ENCODE assay signal across 16 cellular contexts in genomic region chr18:35564795-35565453, GRCh38. TPM values are rescaled to one million over a fixed set of nuclear protein-coding genes. Genes with fewer than 3 reads are reported as not detected.
A peak's percentile ranks its signal among the peaks of the same experiment; 100 is the strongest.
DNase-seq lines count a peak whose midpoint lies in the region; ATAC-seq and TF ChIP-seq lines count a peak whose summit lies in the region.
"Had no signal": no experiment of that assay in that cellular context is flagged by ENCODE, and none has a peak within 500 bp of the region (broad histone marks: within the 10 kb centered on the region; RNA-seq: fewer than 3 reads in every experiment).

No MANE protein-coding gene starts in this region.

- H3K4me3 Mint-ChIP-seq in stimulated activated naive B cell treated with anti-CD40 and anti-IgM and Interleukin-4, amounts not matched to agents 10 μg/mL and 1 μg/mL and 100 μg/mL, for 72 hours: peak overlapping the region; percentile 18 to 54
- no peak overlapping the region for H3K4me3 Mint-ChIP-seq in activated T-cell treated with anti-CD3 and anti-CD28 coated beads, Interleukin-2, amount 50 U/mL, for 4 hours
- H3K4me3 Mint-ChIP-seq: activated CD8-positive, alpha-beta T cell treated with anti-CD3 and anti-CD28 coated beads for 36 hours; neural crest cell had no signal

- H3K4me1 Mint-ChIP-seq in stimulated activated naive B cell treated with anti-CD40 and anti-IgM and Interleukin-4, amounts not matched to agents 10 μg/mL and 1 μg/mL and 100 μg/mL, for 72 hours: peaks cover 5 to 17% of the 10 kb centered on the region in 2 donors
- H3K4me1 Mint-ChIP-seq in activated T-cell treated with anti-CD3 and anti-CD28 coated beads, Interleukin-2, amount 50 U/mL, for 4 hours (ENCODE audit: low read depth): no peaks in the 10 kb centered on the region
- H3K4me1 Mint-ChIP-seq: neural crest cell had no signal

- H3K9ac ChIP-seq in colonic mucosa (ENCODE audit: low read depth in 2 of 2, low read length in 2 of 2): no peak overlapping the region

- no peaks in the 10 kb centered on the region for H3K9me3 ChIP-seq in colonic mucosa

- H3K4me1 ChIP-seq in colonic mucosa: no peaks in the 10 kb centered on the region

- no peaks in the 10 kb centered on the region for H3K36me3 Mint-ChIP-seq in stimulated activated naive B cell treated with anti-CD40 and anti-IgM and Interleukin-4, amounts not matched to agents 10 μg/mL and 1 μg/mL and 100 μg/mL, for 72 hours
- no peaks in the 10 kb centered on the region for H3K36me3 Mint-ChIP-seq in activated T-cell treated with anti-CD3 and anti-CD28 coated beads, Interleukin-2, amount 50 U/mL, for 4 hours (ENCODE audit: insufficient read depth)

- no peaks in the 10 kb centered on the region for H3K27me3 Mint-ChIP-seq in stimulated activated naive B cell treated with anti-CD40 and anti-IgM and Interleukin-4, amounts not matched to agents 10 μg/mL and 1 μg/mL and 100 μg/mL, for 72 hours
- H3K27me3 Mint-ChIP-seq in activated T-cell treated with anti-CD3 and anti-CD28 coated beads, Interleukin-2, amount 50 U/mL, for 4 hours (ENCODE audit: low read depth): no peaks in the 10 kb centered on the region
- H3K27me3 Mint-ChIP-seq: activated CD8-positive, alpha-beta T cell treated with anti-CD3 and anti-CD28 coated beads for 36 hours had no signal

- H3K27ac ChIP-seq in colonic mucosa: no peak overlapping the region

- intact Hi-C loops in colonic mucosa (cut with DNase I): no loop called here

- H3K27me3 ChIP-seq in colonic mucosa: no peaks in the 10 kb centered on the region

- H3K27ac Mint-ChIP-seq in stimulated activated naive B cell treated with anti-CD40 and anti-IgM and Interleukin-4, amounts not matched to agents 10 μg/mL and 1 μg/mL and 100 μg/mL, for 72 hours: peak overlapping the region; percentile 2
- H3K27ac Mint-ChIP-seq: activated CD8-positive, alpha-beta T cell treated with anti-CD3 and anti-CD28 coated beads for 36 hours had no signal

- no peak overlapping the region for H3K4me3 ChIP-seq in colonic mucosa

- TF ChIP-seq CTCF in colonic mucosa (IDR thresholded peaks at IDR 0.05): no peak

- peak; percentile 81 for ATAC-seq in GM21825 (IDR thresholded peaks at IDR 0.05; ENCODE audit: unreplicated experiment)
- ATAC-seq in HG03342 (IDR thresholded peaks at IDR 0.05; ENCODE audit: unreplicated experiment): peak; percentile 88
- ATAC-seq in stimulated activated naive B cell treated with anti-CD40 and anti-IgM and Interleukin-4, amounts not matched to agents 10 μg/mL and 1 μg/mL and 100 μg/mL, for 72 hours (replicated peaks): peak; percentile 51
- ATAC-seq in activated T-cell treated with anti-CD3 and anti-CD28 coated beads, Interleukin-2, amount 50 U/mL, for 4 hours: no peak
- ATAC-seq: activated CD8-positive, alpha-beta T cell treated with anti-CD3 and anti-CD28 coated beads for 36 hours had no signal

- no peaks in the 10 kb centered on the region for H3K9me3 Mint-ChIP-seq in stimulated activated naive B cell treated with anti-CD40 and anti-IgM and Interleukin-4, amounts not matched to agents 10 μg/mL and 1 μg/mL and 100 μg/mL, for 72 hours
- H3K9me3 Mint-ChIP-seq in activated T-cell treated with anti-CD3 and anti-CD28 coated beads, Interleukin-2, amount 50 U/mL, for 4 hours: no peaks in the 10 kb centered on the region
- H3K9me3 Mint-ChIP-seq: activated CD8-positive, alpha-beta T cell treated with anti-CD3 and anti-CD28 coated beads for 36 hours; neural crest cell had no signal

- DNase-seq in NOMO-1 treated with DMSO at 0.1 percent for 48 hours (lab: John Stamatoyannopoulos, UW; ENCODE audit: unreplicated experiment) (peak; percentile 9), NOMO-1 treated with dmso at 0.1 percent for 144 hours (lab: John Stamatoyannopoulos, UW; ENCODE audit: unreplicated experiment) (no peak), cerebellum (ENCODE audit: low spot score) (no peak), colonic mucosa (no peak)
- DNase-seq in stimulated activated naive B cell treated with anti-CD40 and anti-IgM and Interleukin-4, amounts not matched to agents 10 μg/mL and 1 μg/mL and 100 μg/mL, for 72 hours: no peak
- no peak for DNase-seq in activated T-cell treated with anti-CD3 and anti-CD28 coated beads, Interleukin-2, amount 50 U/mL, for 4 hours
- DNase-seq: 8988T; activated CD8-positive, alpha-beta T cell treated with anti-CD3 and anti-CD28 coated beads for 36 hours; DMS53; foreskin melanocyte; kidney glomerular epithelial cell; NCI-H1930; stimulated activated CD4-positive, alpha-beta T cell treated with anti-CD3 and anti-CD28 coated beads, Interleukin-12 subunit alpha, Interleukin-12 subunit beta, amount 100 ng/mL, for 4 hours had no signal

- no peaks in the 10 kb centered on the region for H3K36me3 ChIP-seq in colonic mucosa

RNA-seq across cellular contexts. Expression of gene GALNT1, which starts 16.6 kb away (rescaled TPM):
- total RNA-seq in cerebellum: 60.2 TPM
- 100 to 1,000 TPM; 108 to 140 TPM for total RNA-seq in colonic mucosa
- 10 to 100 TPM; 39.5 to 47.0 (median 43.9) TPM for total RNA-seq in activated T-cell treated with anti-CD3 and anti-CD28 coated beads, Interleukin-2, amount 50 U/mL, for 4 hours

Comparison
In these comparisons a context has a peak if more than half of its experiments do, and no peak if none do; other contexts are left out.
1. ATAC-seq: peak in GM21825 (single experiment), HG03342 (single experiment) and stimulated activated naive B cell treated with anti-CD40 and anti-IgM and Interleukin-4, amounts not matched to agents 10 μg/mL and 1 μg/mL and 100 μg/mL, for 72 hours (2 of 2); none in activated T-cell treated with anti-CD3 and anti-CD28 coated beads, Interleukin-2, amount 50 U/mL, for 4 hours (0 of 2).